ENCODE assay signal across 8 cellular contexts in genomic region chr20:49275634-49276033, GRCh38. TPM values are rescaled to one million over a fixed set of nuclear protein-coding genes. Genes with fewer than 3 reads are reported as not detected.
DNase-seq lines count a peak whose midpoint lies in the region; ATAC-seq and TF ChIP-seq lines count a peak whose summit lies in the region.

No MANE protein-coding gene starts in this region.

- peaks cover 16% of the 10 kb centered on the region for H3K9me3 Mint-ChIP-seq in endodermal cell

- H3K9me3 ChIP-seq in Panc1 (ENCODE audit: control insufficient read depth, insufficient read depth, low read depth, low read length) (no peaks in the 10 kb centered on the region), endodermal cell (ENCODE audit: control insufficient read depth, low read length) (peaks cover 28% of the 10 kb centered on the region), sigmoid colon (peaks cover 0 to under 1% (median 0%) of the 10 kb centered on the region in 4 donors)

- BruUV-seq in Panc1 (replicated peaks; lab: Mats Ljungman, UMichigan), result no TSS peak

- H3K27ac Mint-ChIP-seq in endodermal cell, result no peak overlapping the region

- H3K36me3 Mint-ChIP-seq in endodermal cell (ENCODE audit: low read depth), result peaks cover 62% of the 10 kb centered on the region

- peaks cover 9% of the 10 kb centered on the region for H3K4me1 Mint-ChIP-seq in endodermal cell

- H3K4me3 Mint-ChIP-seq in endodermal cell, result no peak overlapping the region

- intact Hi-C loops in Panc1 (cut with micrococcal nuclease; ENCODE audit: unreplicated experiment), result no loop called here
- intact Hi-C loops in sigmoid colon (cut with DNase I), result no loop called here

- TF ChIP-seq POLR2A in sigmoid colon (IDR thresholded peaks at IDR 0.05), result no peak

- no peak for TF ChIP-seq EP300 in sigmoid colon (IDR thresholded peaks at IDR 0.05)

- H3K36me3 ChIP-seq in Panc1 (ENCODE audit: control insufficient read depth, insufficient read depth, low read length) (peaks cover 30% of the 10 kb centered on the region), endodermal cell (ENCODE audit: control insufficient read depth, insufficient read depth, low read length) (peaks cover 65% of the 10 kb centered on the region), sigmoid colon (peaks cover 3 to 61% (median 26%) of the 10 kb centered on the region in 4 donors)

- ATAC-seq in Panc1, result no peak
- ATAC-seq in HG02678 (IDR thresholded peaks at IDR 0.05; ENCODE audit: unreplicated experiment), result no peak
- ATAC-seq in GM18519 (IDR thresholded peaks at IDR 0.05; ENCODE audit: low FRiP score, unreplicated experiment), result no peak

- H3K27me3 ChIP-seq in Panc1 (ENCODE audit: control insufficient read depth, insufficient read depth, low read length) (no peaks in the 10 kb centered on the region), endodermal cell (ENCODE audit: control insufficient read depth, insufficient read depth, low read length, poor library complexity, severe bottlenecking) (no peaks in the 10 kb centered on the region), sigmoid colon (no peaks in the 10 kb centered on the region)

- H3K4me3 ChIP-seq in Panc1 (ENCODE audit: low read depth in 2 of 2, low read length in 2 of 2) (peak overlapping the region in 1 of 2 experiments; percentile 96; a peak in 1 of 4 replicates), endodermal cell (ENCODE audit: low read length) (peak overlapping the region; percentile 98), sigmoid colon (no peak overlapping the region)

- TF ChIP-seq CTCF in Panc1 (IDR thresholded peaks at IDR 0.05) (no peak), endodermal cell (conservative IDR thresholded peaks at IDR 0.05) (no peak), sigmoid colon (IDR thresholded peaks at IDR 0.05) (no peak)

- DNase-seq in ELR (ENCODE audit: low read depth) (peak; percentile 76), Panc1 (ENCODE audit: low read depth, low spot score) (no peak), endodermal cell (no peak), sigmoid colon (no peak), NCI-H2227 (lab: John Stamatoyannopoulos, UW; ENCODE audit: unreplicated experiment) (no peak), germinal center (ENCODE audit: low spot score) (no peak)

- in situ Hi-C loops in Panc1 (cut with HindIII; ENCODE audit: low pct_unique_long_range_greater_than_20kb, low sequenced_read_pairs), result no loop called here

- peaks cover 9% of the 10 kb centered on the region for H3K4me1 ChIP-seq in Panc1 (ENCODE audit: control insufficient read depth, insufficient read depth, low read length)
- H3K4me1 ChIP-seq in endodermal cell (ENCODE audit: control insufficient read depth, insufficient read depth, low read length), result no peaks in the 10 kb centered on the region
- H3K4me1 ChIP-seq in sigmoid colon, result peaks cover 0 to 48% (median 39%) of the 10 kb centered on the region in 4 donors

- H3K27ac ChIP-seq in Panc1 (ENCODE audit: low read length), result peak overlapping the region; percentile 77
- no peak overlapping the region for H3K27ac ChIP-seq in endodermal cell (ENCODE audit: low read depth, low read length)
- H3K27ac ChIP-seq in sigmoid colon, result peak overlapping the region; percentile 95 to 98 (median 97)

- no peak overlapping the region for H3K9ac ChIP-seq in endodermal cell (ENCODE audit: extremely low read depth, low read length, poor library complexity, severe bottlenecking)

- POLR2A ChIA-PET in Panc1 (lab: Charles Lee), result no interaction called here

- WGBS in endodermal cell (ENCODE audit: insufficient coverage in 1 of 2, insufficient read length in 1 of 2), 2 experiments, result 98 to 100% methylated on average over 2 of the region's 2 CpGs
- 71 to 73% methylated on average over 2 of the region's 2 CpGs for WGBS in sigmoid colon, 2 donors

- no peaks in the 10 kb centered on the region for H3K27me3 Mint-ChIP-seq in endodermal cell (ENCODE audit: insufficient read depth)

- CTCF ChIA-PET in Panc1 (lab: Charles Lee), result no interaction called here

RNA-seq across cellular contexts. Expression of gene ZNFX1, which starts 2.2 kb away (rescaled TPM):
- total RNA-seq in Panc1 (2021; ENCODE audit: unreplicated experiment) (39.4 TPM), endodermal cell (1 to 10 TPM; 8.1 to 8.9 TPM), sigmoid colon (10 to 100 TPM; 25.7 to 32.1 (median 29.6) TPM)
- polyA plus RNA-seq in Panc1 (2012; ENCODE audit: insufficient read length), result 22.5 TPM
- 6.7 TPM for polyA plus RNA-seq in endodermal cell (2013, experiment 1 of 2)
- polyA plus RNA-seq in endodermal cell (2013, experiment 2 of 2), result 6.1 TPM
- 10 to 100 TPM in 1 of 3 donors, 1 to 10 TPM in 2; 7.2 to 20.2 (median 9.5) TPM for polyA plus RNA-seq in sigmoid colon

RNA-seq across cellular contexts. Expression of gene DDX27, which starts 56.4 kb away (rescaled TPM):
- total RNA-seq in Panc1 (2021; ENCODE audit: unreplicated experiment) (63.4 TPM), endodermal cell (10 to 100 TPM; 40.4 to 45.2 TPM), sigmoid colon (10 to 100 TPM; 23.5 to 28.2 (median 27.8) TPM)
- polyA plus RNA-seq in Panc1 (2012; ENCODE audit: insufficient read length), result 79.2 TPM
- 36.8 TPM for polyA plus RNA-seq in endodermal cell (2013, experiment 1 of 2)
- 31.5 TPM for polyA plus RNA-seq in endodermal cell (2013, experiment 2 of 2)
- 10 to 100 TPM; 16.8 to 40.4 (median 22.2) TPM for polyA plus RNA-seq in sigmoid colon
